Comparison of ENCODE assay signal across 1 cellular context in genomic region chr14:100726467-100726811, GRCh38.
TF ChIP-seq lines count a peak whose summit lies in the region.

No MANE protein-coding gene starts in this region.

TF ChIP-seq in HepG2, 621 proteins besides CTCF, POLR2A, EP300 and RAD21 (continued from another document and continues in another):
- TF ChIP-seq, protein P1, sequence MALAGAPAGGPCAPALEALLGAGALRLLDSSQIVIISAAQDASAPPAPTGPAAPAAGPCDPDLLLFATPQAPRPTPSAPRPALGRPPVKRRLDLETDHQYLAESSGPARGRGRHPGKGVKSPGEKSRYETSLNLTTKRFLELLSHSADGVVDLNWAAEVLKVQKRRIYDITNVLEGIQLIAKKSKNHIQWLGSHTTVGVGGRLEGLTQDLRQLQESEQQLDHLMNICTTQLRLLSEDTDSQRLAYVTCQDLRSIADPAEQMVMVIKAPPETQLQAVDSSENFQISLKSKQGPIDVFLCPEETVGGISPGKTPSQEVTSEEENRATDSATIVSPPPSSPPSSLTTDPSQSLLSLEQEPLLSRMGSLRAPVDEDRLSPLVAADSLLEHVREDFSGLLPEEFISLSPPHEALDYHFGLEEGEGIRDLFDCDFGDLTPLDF (CRISPR knock-in tag; IDR thresholded peaks at IDR 0.05) = no peak
- TF ChIP-seq KMT2A (CRISPR knock-in tag; IDR thresholded peaks at IDR 0.05) (no peak), CHCHD3 (CRISPR knock-in tag; IDR thresholded peaks at IDR 0.05) (peak; percentile 81; the same call in 1 of the 2 replicates), ZFP90 (CRISPR knock-in tag; IDR thresholded peaks at IDR 0.05; ENCODE audit: borderline replicate concordance) (no peak), HCFC1 (IDR thresholded peaks at IDR 0.05; ENCODE audit: low read depth, low read length) (no peak), MAFK (conservative IDR thresholded peaks at IDR 0.05 in 1 of 2, IDR thresholded peaks at IDR 0.05 in 1 of 2; ENCODE audit: low read length in 2 of 2) (no peak), NKX3-1 (CRISPR knock-in tag; IDR thresholded peaks at IDR 0.05) (peak; percentile 74; the same call in 1 of the 2 replicates), ZNF121 (CRISPR knock-in tag; IDR thresholded peaks at IDR 0.05) (no peak), ARID5B (CRISPR knock-in tag; IDR thresholded peaks at IDR 0.05) (0 out of 2 replicates have a peak, but pooled peaks have one; percentile 15), NFKBIZ (CRISPR knock-in tag; IDR thresholded peaks at IDR 0.05) (no peak), ZFAT (CRISPR knock-in tag; conservative IDR thresholded peaks at IDR 0.05) (no peak), ZSCAN21 (CRISPR knock-in tag; IDR thresholded peaks at IDR 0.05; ENCODE audit: borderline replicate concordance) (peak; percentile 49; the same call in 1 of the 2 replicates), HNRNPK (IDR thresholded peaks at IDR 0.05; ENCODE audit: low read depth, low read length, poor library complexity, severe bottlenecking) (no peak), MTA3 (CRISPR knock-in tag; IDR thresholded peaks at IDR 0.05) (no peak), SPEN (CRISPR knock-in tag; IDR thresholded peaks at IDR 0.05; ENCODE audit: low read depth) (peak; percentile 20; the same call in 1 of the 2 replicates), ZMAT3 (CRISPR knock-in tag; conservative IDR thresholded peaks at IDR 0.05) (peak; percentile 57; the same call in 1 of the 2 replicates), REL (CRISPR knock-in tag; conservative IDR thresholded peaks at IDR 0.05) (0 out of 2 replicates have a peak, but pooled peaks have one; percentile 40), ZSCAN25 (CRISPR knock-in tag; IDR thresholded peaks at IDR 0.05) (no peak), RXRA (CRISPR knock-in tag; IDR thresholded peaks at IDR 0.05) (no peak), RCOR2 (CRISPR knock-in tag; IDR thresholded peaks at IDR 0.05) (no peak), NFRKB (IDR thresholded peaks at IDR 0.05) (no peak), ETV5 (CRISPR knock-in tag; IDR thresholded peaks at IDR 0.05; ENCODE audit: borderline replicate concordance) (no peak), SRY (CRISPR knock-in tag; IDR thresholded peaks at IDR 0.05) (0 out of 2 replicates have a peak, but pooled peaks have one; percentile 73), ELK4 (CRISPR knock-in tag; IDR thresholded peaks at IDR 0.05; ENCODE audit: borderline replicate concordance) (no peak), NONO (IDR thresholded peaks at IDR 0.05) (no peak), NONO (CRISPR knock-in tag; conservative IDR thresholded peaks at IDR 0.05) (0 out of 2 replicates have a peak, but pooled peaks have one; percentile 17), ZNF441 (CRISPR knock-in tag; IDR thresholded peaks at IDR 0.05; ENCODE audit: borderline replicate concordance) (peak; percentile 50; the same call in 1 of the 2 replicates), SP1 (IDR thresholded peaks at IDR 0.05) (no peak), SP1 (CRISPR knock-in tag; IDR thresholded peaks at IDR 0.05) (no peak), ZMAT5 (CRISPR knock-in tag; IDR thresholded peaks at IDR 0.05; ENCODE audit: borderline replicate concordance, low read depth) (no peak), ZBTB38 (CRISPR knock-in tag; IDR thresholded peaks at IDR 0.05) (peak; percentile 71; the same call in 1 of the 2 replicates), ZNF709 (CRISPR knock-in tag; IDR thresholded peaks at IDR 0.05) (peak; percentile 86), IRF1 (CRISPR knock-in tag; IDR thresholded peaks at IDR 0.05; ENCODE audit: low read depth) (0 out of 2 replicates have a peak, but pooled peaks have one; percentile 44), ZNF329 (CRISPR knock-in tag; IDR thresholded peaks at IDR 0.05; ENCODE audit: low read depth) (0 out of 2 replicates have a peak, but pooled peaks have one; percentile 25), YEATS2 (CRISPR knock-in tag; IDR thresholded peaks at IDR 0.05; ENCODE audit: borderline replicate concordance) (no peak), KLF15 (CRISPR knock-in tag; IDR thresholded peaks at IDR 0.05; ENCODE audit: borderline replicate concordance) (0 out of 2 replicates have a peak, but pooled peaks have one; percentile 63)
- TF ChIP-seq, protein P2, sequence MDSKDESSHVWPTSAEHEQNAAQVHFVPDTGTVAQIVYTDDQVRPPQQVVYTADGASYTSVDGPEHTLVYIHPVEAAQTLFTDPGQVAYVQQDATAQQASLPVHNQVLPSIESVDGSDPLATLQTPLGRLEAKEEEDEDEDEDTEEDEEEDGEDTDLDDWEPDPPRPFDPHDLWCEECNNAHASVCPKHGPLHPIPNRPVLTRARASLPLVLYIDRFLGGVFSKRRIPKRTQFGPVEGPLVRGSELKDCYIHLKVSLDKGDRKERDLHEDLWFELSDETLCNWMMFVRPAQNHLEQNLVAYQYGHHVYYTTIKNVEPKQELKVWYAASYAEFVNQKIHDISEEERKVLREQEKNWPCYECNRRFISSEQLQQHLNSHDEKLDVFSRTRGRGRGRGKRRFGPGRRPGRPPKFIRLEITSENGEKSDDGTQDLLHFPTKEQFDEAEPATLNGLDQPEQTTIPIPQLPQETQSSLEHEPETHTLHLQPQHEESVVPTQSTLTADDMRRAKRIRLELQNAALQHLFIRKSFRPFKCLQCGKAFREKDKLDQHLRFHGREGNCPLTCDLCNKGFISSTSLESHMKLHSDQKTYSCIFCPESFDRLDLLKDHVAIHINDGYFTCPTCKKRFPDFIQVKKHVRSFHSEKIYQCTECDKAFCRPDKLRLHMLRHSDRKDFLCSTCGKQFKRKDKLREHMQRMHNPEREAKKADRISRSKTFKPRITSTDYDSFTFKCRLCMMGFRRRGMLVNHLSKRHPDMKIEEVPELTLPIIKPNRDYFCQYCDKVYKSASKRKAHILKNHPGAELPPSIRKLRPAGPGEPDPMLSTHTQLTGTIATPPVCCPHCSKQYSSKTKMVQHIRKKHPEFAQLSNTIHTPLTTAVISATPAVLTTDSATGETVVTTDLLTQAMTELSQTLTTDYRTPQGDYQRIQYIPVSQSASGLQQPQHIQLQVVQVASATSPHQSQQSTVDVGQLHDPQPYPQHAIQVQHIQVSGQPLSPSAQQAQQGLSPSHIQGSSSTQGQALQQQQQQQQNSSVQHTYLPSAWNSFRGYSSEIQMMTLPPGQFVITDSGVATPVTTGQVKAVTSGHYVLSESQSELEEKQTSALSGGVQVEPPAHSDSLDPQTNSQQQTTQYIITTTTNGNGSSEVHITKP (CRISPR knock-in tag; IDR thresholded peaks at IDR 0.05; ENCODE audit: low read depth) = no peak
- TF ChIP-seq, protein P3, sequence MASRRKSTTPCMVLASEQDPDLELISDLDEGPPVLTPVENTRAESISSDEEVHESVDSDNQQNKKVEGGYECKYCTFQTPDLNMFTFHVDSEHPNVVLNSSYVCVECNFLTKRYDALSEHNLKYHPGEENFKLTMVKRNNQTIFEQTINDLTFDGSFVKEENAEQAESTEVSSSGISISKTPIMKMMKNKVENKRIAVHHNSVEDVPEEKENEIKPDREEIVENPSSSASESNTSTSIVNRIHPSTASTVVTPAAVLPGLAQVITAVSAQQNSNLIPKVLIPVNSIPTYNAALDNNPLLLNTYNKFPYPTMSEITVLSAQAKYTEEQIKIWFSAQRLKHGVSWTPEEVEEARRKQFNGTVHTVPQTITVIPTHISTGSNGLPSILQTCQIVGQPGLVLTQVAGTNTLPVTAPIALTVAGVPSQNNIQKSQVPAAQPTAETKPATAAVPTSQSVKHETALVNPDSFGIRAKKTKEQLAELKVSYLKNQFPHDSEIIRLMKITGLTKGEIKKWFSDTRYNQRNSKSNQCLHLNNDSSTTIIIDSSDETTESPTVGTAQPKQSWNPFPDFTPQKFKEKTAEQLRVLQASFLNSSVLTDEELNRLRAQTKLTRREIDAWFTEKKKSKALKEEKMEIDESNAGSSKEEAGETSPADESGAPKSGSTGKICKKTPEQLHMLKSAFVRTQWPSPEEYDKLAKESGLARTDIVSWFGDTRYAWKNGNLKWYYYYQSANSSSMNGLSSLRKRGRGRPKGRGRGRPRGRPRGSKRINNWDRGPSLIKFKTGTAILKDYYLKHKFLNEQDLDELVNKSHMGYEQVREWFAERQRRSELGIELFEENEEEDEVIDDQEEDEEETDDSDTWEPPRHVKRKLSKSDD (CRISPR knock-in tag; IDR thresholded peaks at IDR 0.05; ENCODE audit: low read depth) = no peak
- TF ChIP-seq, protein P4, sequence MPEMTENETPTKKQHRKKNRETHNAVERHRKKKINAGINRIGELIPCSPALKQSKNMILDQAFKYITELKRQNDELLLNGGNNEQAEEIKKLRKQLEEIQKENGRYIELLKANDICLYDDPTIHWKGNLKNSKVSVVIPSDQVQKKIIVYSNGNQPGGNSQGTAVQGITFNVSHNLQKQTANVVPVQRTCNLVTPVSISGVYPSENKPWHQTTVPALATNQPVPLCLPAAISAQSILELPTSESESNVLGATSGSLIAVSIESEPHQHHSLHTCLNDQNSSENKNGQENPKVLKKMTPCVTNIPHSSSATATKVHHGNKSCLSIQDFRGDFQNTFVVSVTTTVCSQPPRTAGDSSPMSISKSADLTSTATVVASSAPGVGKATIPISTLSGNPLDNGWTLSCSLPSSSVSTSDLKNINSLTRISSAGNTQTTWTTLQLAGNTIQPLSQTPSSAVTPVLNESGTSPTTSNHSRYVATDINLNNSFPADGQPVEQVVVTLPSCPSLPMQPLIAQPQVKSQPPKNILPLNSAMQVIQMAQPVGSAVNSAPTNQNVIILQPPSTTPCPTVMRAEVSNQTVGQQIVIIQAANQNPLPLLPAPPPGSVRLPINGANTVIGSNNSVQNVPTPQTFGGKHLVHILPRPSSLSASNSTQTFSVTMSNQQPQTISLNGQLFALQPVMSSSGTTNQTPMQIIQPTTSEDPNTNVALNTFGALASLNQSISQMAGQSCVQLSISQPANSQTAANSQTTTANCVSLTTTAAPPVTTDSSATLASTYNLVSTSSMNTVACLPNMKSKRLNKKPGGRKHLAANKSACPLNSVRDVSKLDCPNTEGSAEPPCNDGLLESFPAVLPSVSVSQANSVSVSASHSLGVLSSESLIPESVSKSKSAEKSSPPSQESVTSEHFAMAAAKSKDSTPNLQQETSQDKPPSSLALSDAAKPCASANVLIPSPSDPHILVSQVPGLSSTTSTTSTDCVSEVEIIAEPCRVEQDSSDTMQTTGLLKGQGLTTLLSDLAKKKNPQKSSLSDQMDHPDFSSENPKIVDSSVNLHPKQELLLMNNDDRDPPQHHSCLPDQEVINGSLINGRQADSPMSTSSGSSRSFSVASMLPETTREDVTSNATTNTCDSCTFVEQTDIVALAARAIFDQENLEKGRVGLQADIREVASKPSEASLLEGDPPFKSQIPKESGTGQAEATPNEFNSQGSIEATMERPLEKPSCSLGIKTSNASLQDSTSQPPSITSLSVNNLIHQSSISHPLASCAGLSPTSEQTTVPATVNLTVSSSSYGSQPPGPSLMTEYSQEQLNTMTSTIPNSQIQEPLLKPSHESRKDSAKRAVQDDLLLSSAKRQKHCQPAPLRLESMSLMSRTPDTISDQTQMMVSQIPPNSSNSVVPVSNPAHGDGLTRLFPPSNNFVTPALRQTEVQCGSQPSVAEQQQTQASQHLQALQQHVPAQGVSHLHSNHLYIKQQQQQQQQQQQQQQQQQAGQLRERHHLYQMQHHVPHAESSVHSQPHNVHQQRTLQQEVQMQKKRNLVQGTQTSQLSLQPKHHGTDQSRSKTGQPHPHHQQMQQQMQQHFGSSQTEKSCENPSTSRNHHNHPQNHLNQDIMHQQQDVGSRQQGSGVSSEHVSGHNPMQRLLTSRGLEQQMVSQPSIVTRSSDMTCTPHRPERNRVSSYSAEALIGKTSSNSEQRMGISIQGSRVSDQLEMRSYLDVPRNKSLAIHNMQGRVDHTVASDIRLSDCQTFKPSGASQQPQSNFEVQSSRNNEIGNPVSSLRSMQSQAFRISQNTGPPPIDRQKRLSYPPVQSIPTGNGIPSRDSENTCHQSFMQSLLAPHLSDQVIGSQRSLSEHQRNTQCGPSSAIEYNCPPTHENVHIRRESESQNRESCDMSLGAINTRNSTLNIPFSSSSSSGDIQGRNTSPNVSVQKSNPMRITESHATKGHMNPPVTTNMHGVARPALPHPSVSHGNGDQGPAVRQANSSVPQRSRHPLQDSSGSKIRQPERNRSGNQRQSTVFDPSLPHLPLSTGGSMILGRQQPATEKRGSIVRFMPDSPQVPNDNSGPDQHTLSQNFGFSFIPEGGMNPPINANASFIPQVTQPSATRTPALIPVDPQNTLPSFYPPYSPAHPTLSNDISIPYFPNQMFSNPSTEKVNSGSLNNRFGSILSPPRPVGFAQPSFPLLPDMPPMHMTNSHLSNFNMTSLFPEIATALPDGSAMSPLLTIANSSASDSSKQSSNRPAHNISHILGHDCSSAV (CRISPR knock-in tag; IDR thresholded peaks at IDR 0.05; ENCODE audit: borderline replicate concordance) = no peak
